Comparison of ENCODE assay signal across 25 cellular contexts in genomic region chr7:120079704-120080103, GRCh38.
DNase-seq lines count a peak whose midpoint lies in the region; ATAC-seq, FAIRE-seq and TF ChIP-seq lines count a peak whose summit lies in the region.
"Had no signal": no experiment of that assay in that cellular context is flagged by ENCODE, and none has a peak within 500 bp of the region (broad histone marks: within the 10 kb centered on the region; RNA-seq: fewer than 3 reads in every experiment).

No MANE protein-coding gene starts in this region.

- H3K27me3 ChIP-seq in MM.1S (replicated peaks; ENCODE audit: insufficient read depth, low read length), result no peaks in the 10 kb centered on the region
- H3K27me3 ChIP-seq: MG63, SJSA1 had no signal

- TF ChIP-seq POLR2A in GM12892 (IDR thresholded peaks at IDR 0.05; ENCODE audit: low read depth, low read length), result no peak

- no peaks in the 10 kb centered on the region for H3K36me3 ChIP-seq in MM.1S (replicated peaks; ENCODE audit: insufficient read depth, low read length)
- H3K36me3 ChIP-seq: MG63, SJSA1 had no signal

- H3K79me2 ChIP-seq in MM.1S (ENCODE audit: low read length), result no peaks in the 10 kb centered on the region

- H2AFZ ChIP-seq in MM.1S (ENCODE audit: low read length), result peak overlapping the region; percentile 24

- no peak for DNase-seq in GM12892 (ENCODE audit: insufficient read length)
- no peak for DNase-seq in MM.1S
- DNase-seq in SK-N-DZ (ENCODE audit: low spot score), result peak; percentile 17
- DNase-seq in left kidney (ENCODE audit: low read depth, low spot score), result peak; percentile 33
- no peak for DNase-seq in NCI-H1105 (lab: John Stamatoyannopoulos, UW)
- DNase-seq in nucleus accumbens (lab: John Stamatoyannopoulos, UW), result no peak
- DNase-seq: C1 segment of cervical spinal cord; Caco-2; CD8-positive, alpha-beta T cell; KBM-7; MG63; NCI-H1048; NCI-H1417 treated with DMSO at 0.1 percent for 48 hours; NCI-H187; NCI-H2081 treated with DMSO at 0.1 percent for 48 hours; NCI-H446 treated with DMSO at 0.1 percent for 48 hours; NCI-H526; Right ventricle myocardium superior; RPMI8226; T-cell had no signal

- no peak for TF ChIP-seq CTCF in MM.1S (IDR thresholded peaks at IDR 0.05; ENCODE audit: low read length)

- ATAC-seq in GM21360 (IDR thresholded peaks at IDR 0.05; ENCODE audit: unreplicated experiment), result no peak
- ATAC-seq: A549; CD8-positive, alpha-beta T cell; GM23338; HepG2; T-cell had no signal

- H3K4me1 ChIP-seq in MM.1S (ENCODE audit: low read length), result peaks cover 10% of the 10 kb centered on the region
- H3K4me1 ChIP-seq: A549, Caco-2, SJSA1 had no signal

- H3K9ac ChIP-seq in MM.1S (ENCODE audit: low read length), result no peak overlapping the region

- no peaks in the 10 kb centered on the region for H3K9me2 ChIP-seq in MM.1S (replicated peaks; ENCODE audit: insufficient read depth, low read length)

- 0 out of 2 replicates have a peak, but pooled peaks cover 5% of the 10 kb centered on the region for H3F3A ChIP-seq in MM.1S (ENCODE audit: insufficient read depth, low read length)

- no peak overlapping the region for H3K4me3 ChIP-seq in MM.1S (ENCODE audit: low read length)
- H3K4me3 ChIP-seq: A549, GM23338, MG63, SJSA1 had no signal

- H3K4me2 ChIP-seq in MM.1S (ENCODE audit: low read depth, low read length), result no peak overlapping the region; the same call in 1 of the 2 replicates
- H3K4me2 ChIP-seq: A549, GM23338 had no signal

- no peaks in the 10 kb centered on the region for H4K20me1 ChIP-seq in MM.1S (ENCODE audit: insufficient read depth, low read length)

- FAIRE-seq in GM12892 (lab: Jason Lieb, UNC), result peak; percentile 63
- FAIRE-seq: A549, HepG2 had no signal

- no peaks in the 10 kb centered on the region for H3K9me3 ChIP-seq in MM.1S (replicated peaks; ENCODE audit: insufficient read depth, low read length)
- H3K9me3 ChIP-seq: A549, Caco-2, MG63, SJSA1 had no signal

- H3K27ac ChIP-seq in MM.1S (ENCODE audit: low read length), result no peak overlapping the region
- H3K27ac ChIP-seq: A549, SJSA1 had no signal

Comparison
In these comparisons a context has a peak if more than half of its experiments do, and no peak if none do; other contexts are left out.
1. DNase-seq: peak in SK-N-DZ (single experiment) and left kidney (single experiment); none in GM12892 (single experiment), MM.1S (single experiment), NCI-H1105 (single experiment) and nucleus accumbens (0 of 56).